ENCODE assay signal across 8 cellular contexts in genomic region chr6:108168501-108168979, GRCh38. TPM values are rescaled to one million over a fixed set of nuclear protein-coding genes. Genes with fewer than 3 reads are reported as not detected.
DNase-seq lines count a peak whose midpoint lies in the region; ATAC-seq and TF ChIP-seq lines count a peak whose summit lies in the region.

No MANE protein-coding gene starts in this region.

- intact Hi-C loops in uterus (cut with DNase I; ENCODE audit: low total_unique reads) = no loop called here

- no peak for TF ChIP-seq POLR2A in uterus (IDR thresholded peaks at IDR 0.05)

- H3K36me3 ChIP-seq in H7 (replicated peaks; ENCODE audit: control insufficient read depth, insufficient read depth, low read length) = no peaks in the 10 kb centered on the region
- H3K36me3 ChIP-seq in uterus = no peaks in the 10 kb centered on the region

- in situ Hi-C loops in ACHN (cut with HindIII; ENCODE audit: low pct_ligation_motif_present, low pct_unique_long_range_greater_than_20kb, low sequenced_read_pairs) = no loop called here

- H3K4me3 ChIP-seq in H7 (ENCODE audit: insufficient read depth, low read depth, low read length) = no peak overlapping the region; the same call in 1 of the 2 replicates
- H3K4me3 ChIP-seq in coronary artery = peak overlapping the region; percentile 60
- H3K4me3 ChIP-seq in uterus = no peak overlapping the region

- H3K4me1 ChIP-seq in uterus = peaks cover 0 to 35% of the 10 kb centered on the region in 2 donors

- H3K27me3 ChIP-seq in H7 (ENCODE audit: control insufficient read depth, insufficient read depth, low read length) (peaks cover 100% of the 10 kb centered on the region), uterus (peaks cover 28 to 65% of the 10 kb centered on the region in 2 donors)

- H3K27ac ChIP-seq in coronary artery = no peak overlapping the region
- H3K27ac ChIP-seq in uterus = no peak overlapping the region

- H3K9me3 ChIP-seq in uterus = no peaks in the 10 kb centered on the region

- DNase-seq in ACHN (peak; percentile 44), H7 (peak; percentile 88), coronary artery (ENCODE audit: low spot score) (no peak), midbrain (lab: John Stamatoyannopoulos, UW) (peak; percentile 42), foreskin melanocyte (no peak), uterus (no peak)

- ATAC-seq in GM21526 (IDR thresholded peaks at IDR 0.05; ENCODE audit: low FRiP score, unreplicated experiment) (no peak), HG03108 (IDR thresholded peaks at IDR 0.05; ENCODE audit: unreplicated experiment) (no peak)

- TF ChIP-seq CTCF in coronary artery (IDR thresholded peaks at IDR 0.05) (no peak), uterus (IDR thresholded peaks at IDR 0.05) (no peak)

RNA-seq across cellular contexts. Expression of gene NR2E1, which starts 2.7 kb away (rescaled TPM):
- total RNA-seq in H7 (2014; rRNA removed; shearing (Covaris generic)) = not detected in 2 replicates
- total RNA-seq in uterus = not detected

Comparison
In these comparisons a context has a peak if more than half of its experiments do, and no peak if none do; other contexts are left out.
1. DNase-seq: peak in ACHN (single experiment), H7 (single experiment) and midbrain (single experiment); none in coronary artery (single experiment), foreskin melanocyte (single experiment) and uterus (0 of 2).